Comparison of ENCODE assay signal across 17 cellular contexts in genomic region chr2:235710933-235711332, GRCh38.
A peak's percentile ranks its signal among the peaks of the same experiment; 100 is the strongest.
DNase-seq lines count a peak whose midpoint lies in the region; ATAC-seq and TF ChIP-seq lines count a peak whose summit lies in the region.
"Had no signal": no experiment of that assay in that cellular context is flagged by ENCODE, and none has a peak within 500 bp of the region (broad histone marks: within the 10 kb centered on the region; RNA-seq: fewer than 3 reads in every experiment).

No MANE protein-coding gene starts in this region.

- DNase-seq in PC-9 (no peak), immature natural killer cell (no peak), mesothelial cell of epicardium (ENCODE audit: low spot score in 2 of 2, unreplicated experiment in 2 of 2) (no peak), OCI-M1 (lab: John Stamatoyannopoulos, UW) (no peak)
- DNase-seq: BE2C, DMS79, IMR-90, MV-4-11, NCI-H1105 treated with DMSO at 0.1 percent for 48 hours, NCI-H1694 treated with DMSO at 0.1 percent for 48 hours, NCI-H2081 treated with DMSO at 0.1 percent for 48 hours, NCI-H2171 treated with DMSO at 0.1 percent for 48 hours, NCI-H446, NCI-H526 treated with DMSO at 0.1 percent for 48 hours had no signal

- H3K36me3 Mint-ChIP-seq in brain (peaks cover 57% of the 10 kb centered on the region), immature natural killer cell (peaks cover 0 to 5% (median 2%) of the 10 kb centered on the region in 3 donors), mesothelial cell of epicardium (peaks cover 5% of the 10 kb centered on the region)

- H3K9me3 ChIP-seq in PC-9 (ENCODE audit: insufficient read depth, low read depth) = no peaks in the 10 kb centered on the region
- H3K9me3 ChIP-seq: BE2C had no signal

- H3K4me1 Mint-ChIP-seq in brain (peaks cover 87% of the 10 kb centered on the region), immature natural killer cell (peaks cover 42 to 59% of the 10 kb centered on the region in 2 donors), mesothelial cell of epicardium (peaks cover 8% of the 10 kb centered on the region)

- H3K27me3 ChIP-seq in PC-9 (ENCODE audit: insufficient read depth, low read depth) = no peaks in the 10 kb centered on the region
- H3K27me3 ChIP-seq: BE2C had no signal

- peaks cover 52% of the 10 kb centered on the region for H3K4me1 ChIP-seq in PC-9 (replicated peaks; ENCODE audit: insufficient read depth)

- peak overlapping the region in 3 of 5 experiments; percentile 33 to 92 (median 56) for H3K27ac Mint-ChIP-seq in brain
- H3K27ac Mint-ChIP-seq in immature natural killer cell = peak overlapping the region; percentile 79 to 91 (median 88)
- no peak overlapping the region for H3K27ac Mint-ChIP-seq in mesothelial cell of epicardium

- H3K9me2 ChIP-seq in PC-9 (ENCODE audit: insufficient read depth) = no peaks in the 10 kb centered on the region

- no peaks in the 10 kb centered on the region for H3K9me3 Mint-ChIP-seq in brain
- H3K9me3 Mint-ChIP-seq in immature natural killer cell = no peaks in the 10 kb centered on the region
- H3K9me3 Mint-ChIP-seq in mesothelial cell of epicardium = no peaks in the 10 kb centered on the region

- peak overlapping the region; percentile 63 for H3K4me2 ChIP-seq in PC-9

- H3K79me2 ChIP-seq in PC-9 (ENCODE audit: low read depth) = peaks cover 90% of the 10 kb centered on the region

- CTCF ChIA-PET in PC-9 (lab: Charles Lee) = no interaction called here

- peaks cover 15% of the 10 kb centered on the region for H3K36me3 ChIP-seq in PC-9 (ENCODE audit: low read depth)
- H3K36me3 ChIP-seq: BE2C had no signal

- no peak for TF ChIP-seq CTCF in PC-9 (conservative IDR thresholded peaks at IDR 0.05)
- no peak for TF ChIP-seq CTCF in brain (conservative IDR thresholded peaks at IDR 0.05)
- TF ChIP-seq CTCF in mesothelial cell of epicardium (IDR thresholded peaks at IDR 0.05; ENCODE audit: unreplicated experiment) = no peak

- intact Hi-C loops in PC-9 (cut with micrococcal nuclease; ENCODE audit: unreplicated experiment) = no loop called here

- H3K4me3 ChIP-seq in PC-9 = no peak overlapping the region

- no TSS peak for BruUV-seq in PC-9 (replicated peaks; lab: Mats Ljungman, UMichigan)

- H3K27me3 Mint-ChIP-seq in brain (no peaks in the 10 kb centered on the region), immature natural killer cell (ENCODE audit: low read depth in 3 of 3) (peaks cover 6 to 20% (median 13%) of the 10 kb centered on the region in 3 donors), mesothelial cell of epicardium (ENCODE audit: low read depth) (no peaks in the 10 kb centered on the region)

- no peak for ATAC-seq in HG03457 (IDR thresholded peaks at IDR 0.05; ENCODE audit: unreplicated experiment)

- no peak overlapping the region for H2AFZ ChIP-seq in PC-9

- POLR2A ChIA-PET in PC-9 (lab: Charles Lee; ENCODE audit: unreplicated experiment) = no interaction called here

- H4K20me1 ChIP-seq in PC-9 (ENCODE audit: insufficient read depth) = no peaks in the 10 kb centered on the region

- H3K4me3 Mint-ChIP-seq in brain = no peak overlapping the region
- H3K4me3 Mint-ChIP-seq in immature natural killer cell = peak overlapping the region; percentile 58 to 84 (median 80)
- no peak overlapping the region for H3K4me3 Mint-ChIP-seq in mesothelial cell of epicardium

- H3F3A ChIP-seq in PC-9 (ENCODE audit: insufficient read depth, low read depth) = peaks cover 37% of the 10 kb centered on the region

- H3K27ac ChIP-seq in PC-9 (peak overlapping the region; percentile 96), temporal lobe (ENCODE audit: low read depth, low read length) (peak overlapping the region; percentile 65)

Comparison
In these comparisons a context has a peak if more than half of its experiments do, and no peak if none do; other contexts are left out.
1. H3K4me3 Mint-ChIP-seq: peak in immature natural killer cell (5 of 5); none in brain (0 of 5) and mesothelial cell of epicardium (single experiment).